Comparison of ENCODE assay signal across 25 cellular contexts in genomic region chr14:76651410-76652055, GRCh38.
DNase-seq lines count a peak whose midpoint lies in the region; ATAC-seq, FAIRE-seq and TF ChIP-seq lines count a peak whose summit lies in the region.
"Had no signal": no experiment of that assay in that cellular context is flagged by ENCODE, and none has a peak within 500 bp of the region (broad histone marks: within the 10 kb centered on the region; RNA-seq: fewer than 3 reads in every experiment).

No MANE protein-coding gene starts in this region.

- ATAC-seq in SK-N-SH treated with all-trans-retinoic acid at 6 μM for 48 hours, result no peak
- no peak for ATAC-seq in HG03460 (IDR thresholded peaks at IDR 0.05; ENCODE audit: unreplicated experiment)

- H3K27ac ChIP-seq in SK-N-SH (ENCODE audit: low read depth in 2 of 2, low read length in 1 of 2), result no peak overlapping the region
- H3K27ac ChIP-seq: 22Rv1, GM23248, PC-9 had no signal

- H3K27me3 ChIP-seq in SK-N-SH (ENCODE audit: insufficient read depth), result no peaks in the 10 kb centered on the region

- peak; percentile 70 for FAIRE-seq in urothelium cell line (lab: Jason Lieb, UNC)
- FAIRE-seq: GM12891, HTR-8/SVneo had no signal

- no peak overlapping the region for H3K9ac ChIP-seq in SK-N-SH
- H3K9ac ChIP-seq: GM23248 had no signal

- peaks cover 0 to 9% of the 10 kb centered on the region in 2 experiments; a peak in 1 of 4 replicates for H3K4me1 ChIP-seq in SK-N-SH (ENCODE audit: control insufficient read depth in 1 of 2, insufficient read depth in 2 of 2, low read depth in 1 of 2, low read length in 1 of 2)
- H3K4me1 ChIP-seq: HAP-1 had no signal

- DNase-seq in DMS 273 (lab: John Stamatoyannopoulos, UW; ENCODE audit: unreplicated experiment) (peak; percentile 32), DMS 273 treated with DMSO at 0.1 percent for 48 hours (lab: John Stamatoyannopoulos, UW) (no peak), SK-N-SH (peak; percentile 11), NCI-H524 treated with DMSO at 0.1 percent for 48 hours (lab: John Stamatoyannopoulos, UW) (peak; percentile 67), urothelium cell line (ENCODE audit: low spot score) (no peak), progenitor cell of endocrine pancreas (ENCODE audit: low spot score, unreplicated experiment) (no peak)
- DNase-seq: C1 segment of cervical spinal cord; CD8-positive, alpha-beta memory T cell; GM23248; KG1; MV-4-11; NCI-H1105 treated with DMSO at 0.1 percent for 48 hours; NCI-H2029 treated with DMSO at 0.1 percent for 48 hours; NCI-H226; NCI-H510A treated with DMSO at 0.1 percent for 48 hours; PC-9; RPMI8226; SHP77; T-helper 2 cell had no signal

- H3K4me3 ChIP-seq in SK-N-SH (ENCODE audit: low read depth in 2 of 2, low read length in 1 of 2), result no peak overlapping the region
- H3K4me3 ChIP-seq: GM23248, HAP-1, PC-9 had no signal

- H3K9me3 Mint-ChIP-seq in progenitor cell of endocrine pancreas (ENCODE audit: low read depth), result no peaks in the 10 kb centered on the region
- H3K9me3 Mint-ChIP-seq: CD8-positive, alpha-beta memory T cell had no signal

- H3K36me3 ChIP-seq in SK-N-SH (replicated peaks in 1 of 2; ENCODE audit: control insufficient read depth in 1 of 2, insufficient read depth in 2 of 2, low read length in 1 of 2), result no peaks in the 10 kb centered on the region
- H3K36me3 ChIP-seq: HAP-1 had no signal

- no peak overlapping the region for H3K27ac Mint-ChIP-seq in progenitor cell of endocrine pancreas

- TF ChIP-seq EP300 in SK-N-SH (IDR thresholded peaks at IDR 0.05; ENCODE audit: borderline replicate concordance in 1 of 2, low read depth in 1 of 2, low read length in 1 of 2), result peak in 1 of 2 experiments; percentile 27; a peak in 1 of 4 replicates

- no peaks in the 10 kb centered on the region for H3K79me2 ChIP-seq in SK-N-SH (ENCODE audit: insufficient read depth)

- peaks cover 2% of the 10 kb centered on the region for H3K4me1 Mint-ChIP-seq in progenitor cell of endocrine pancreas (ENCODE audit: low read depth)
- H3K4me1 Mint-ChIP-seq: CD8-positive, alpha-beta memory T cell had no signal

- no peaks in the 10 kb centered on the region for H3K9me2 ChIP-seq in SK-N-SH

- no peaks in the 10 kb centered on the region for H3F3A ChIP-seq in SK-N-SH (replicated peaks; ENCODE audit: insufficient read depth)

- peaks cover 34% of the 10 kb centered on the region for H3K27me3 Mint-ChIP-seq in progenitor cell of endocrine pancreas

- no peak overlapping the region for H3K4me3 Mint-ChIP-seq in progenitor cell of endocrine pancreas (ENCODE audit: low read depth)
- H3K4me3 Mint-ChIP-seq: CD8-positive, alpha-beta memory T cell had no signal

- no peak for TF ChIP-seq RAD21 in SK-N-SH (IDR thresholded peaks at IDR 0.05; ENCODE audit: low read length)

- H2AFZ ChIP-seq in SK-N-SH (ENCODE audit: low read depth), result no peak overlapping the region
- H2AFZ ChIP-seq: GM23248, PC-9 had no signal

- no peaks in the 10 kb centered on the region for H3K9me3 ChIP-seq in SK-N-SH
- H3K9me3 ChIP-seq: HAP-1 had no signal

- CTCF ChIA-PET in SK-N-SH (lab: Yijun Ruan, JAX), result interaction anchor here (0.8 to 10.9 kb wide), 11 partner anchors 10 to 603 kb away, joined by 3 to 111 read pairs (median 4); no protein-coding TSS in a partner anchor

- no peaks in the 10 kb centered on the region for H4K20me1 ChIP-seq in SK-N-SH (ENCODE audit: insufficient read depth)

- no peak for TF ChIP-seq CTCF in SK-N-SH (IDR thresholded peaks at IDR 0.05)
- TF ChIP-seq CTCF in progenitor cell of endocrine pancreas (IDR thresholded peaks at IDR 0.05; ENCODE audit: unreplicated experiment), result no peak

- H3K4me2 ChIP-seq in SK-N-SH, result no peak overlapping the region
- H3K4me2 ChIP-seq: PC-9 had no signal

- 36% methylated on average over 3 of the region's 3 CpGs for WGBS in SK-N-SH (ENCODE audit: low lambda C conversion rate)

- H3K36me3 Mint-ChIP-seq in progenitor cell of endocrine pancreas (ENCODE audit: insufficient read depth), result no peaks in the 10 kb centered on the region
- H3K36me3 Mint-ChIP-seq: CD8-positive, alpha-beta memory T cell had no signal

- POLR2A ChIA-PET in SK-N-SH (lab: Yijun Ruan, JAX), result no interaction called here

TF ChIP-seq in SK-N-SH, 30 proteins besides CTCF, POLR2A, EP300 and RAD21:
- TF ChIP-seq RCOR1 (IDR thresholded peaks at IDR 0.05; ENCODE audit: low read length), result 0 out of 2 replicates have a peak, but pooled peaks have one; percentile 16
- TF ChIP-seq, protein P1, sequence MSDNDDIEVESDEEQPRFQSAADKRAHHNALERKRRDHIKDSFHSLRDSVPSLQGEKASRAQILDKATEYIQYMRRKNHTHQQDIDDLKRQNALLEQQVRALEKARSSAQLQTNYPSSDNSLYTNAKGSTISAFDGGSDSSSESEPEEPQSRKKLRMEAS (IDR thresholded peaks at IDR 0.05; ENCODE audit: low read depth), result no peak
- TF ChIP-seq ELF1 (IDR thresholded peaks at IDR 0.05), result no peak
- no peak for TF ChIP-seq SIN3A (IDR thresholded peaks at IDR 0.05; ENCODE audit: borderline replicate concordance, low read depth, low read length)
- TF ChIP-seq, protein P2, sequence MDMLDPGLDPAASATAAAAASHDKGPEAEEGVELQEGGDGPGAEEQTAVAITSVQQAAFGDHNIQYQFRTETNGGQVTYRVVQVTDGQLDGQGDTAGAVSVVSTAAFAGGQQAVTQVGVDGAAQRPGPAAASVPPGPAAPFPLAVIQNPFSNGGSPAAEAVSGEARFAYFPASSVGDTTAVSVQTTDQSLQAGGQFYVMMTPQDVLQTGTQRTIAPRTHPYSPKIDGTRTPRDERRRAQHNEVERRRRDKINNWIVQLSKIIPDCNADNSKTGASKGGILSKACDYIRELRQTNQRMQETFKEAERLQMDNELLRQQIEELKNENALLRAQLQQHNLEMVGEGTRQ (IDR thresholded peaks at IDR 0.05; ENCODE audit: borderline replicate concordance, low read depth, low read length), result no peak
- TF ChIP-seq SMC3 (IDR thresholded peaks at IDR 0.05; ENCODE audit: low read depth, low read length), result no peak

TF ChIP-seq in SK-N-SH treated with all-trans-retinoic acid at 6 μM for 48 hours, 23 proteins besides CTCF, POLR2A, EP300 and RAD21 (continues in another document):
- no peak for TF ChIP-seq POU6F1 (CRISPR knock-in tag; IDR thresholded peaks at IDR 0.05; ENCODE audit: borderline replicate concordance, low read depth)
- no peak for TF ChIP-seq GLIS3 (CRISPR knock-in tag; IDR thresholded peaks at IDR 0.05)
- no peak for TF ChIP-seq ISL1 (CRISPR knock-in tag; IDR thresholded peaks at IDR 0.05)
- TF ChIP-seq TSHZ2 (CRISPR knock-in tag; IDR thresholded peaks at IDR 0.05), result no peak
- no peak for TF ChIP-seq RARB (CRISPR knock-in tag; IDR thresholded peaks at IDR 0.05)
- TF ChIP-seq CREB5 (CRISPR knock-in tag; IDR thresholded peaks at IDR 0.05; ENCODE audit: low read depth), result no peak
- TF ChIP-seq OSR1 (CRISPR knock-in tag; IDR thresholded peaks at IDR 0.05), result no peak
- TF ChIP-seq ZFP3 (CRISPR knock-in tag; IDR thresholded peaks at IDR 0.05), result no peak
- no peak for TF ChIP-seq ARNTL (CRISPR knock-in tag; IDR thresholded peaks at IDR 0.05; ENCODE audit: borderline replicate concordance, low read depth)

Comparison
In these comparisons a context has a peak if more than half of its experiments do, and no peak if none do; other contexts are left out.
1. DNase-seq: peak in DMS 273 (single experiment), SK-N-SH (single experiment) and NCI-H524 treated with DMSO at 0.1 percent for 48 hours (single experiment); none in DMS 273 treated with DMSO at 0.1 percent for 48 hours (single experiment), urothelium cell line (single experiment) and progenitor cell of endocrine pancreas (single experiment).